In the genomic region with DNA sequence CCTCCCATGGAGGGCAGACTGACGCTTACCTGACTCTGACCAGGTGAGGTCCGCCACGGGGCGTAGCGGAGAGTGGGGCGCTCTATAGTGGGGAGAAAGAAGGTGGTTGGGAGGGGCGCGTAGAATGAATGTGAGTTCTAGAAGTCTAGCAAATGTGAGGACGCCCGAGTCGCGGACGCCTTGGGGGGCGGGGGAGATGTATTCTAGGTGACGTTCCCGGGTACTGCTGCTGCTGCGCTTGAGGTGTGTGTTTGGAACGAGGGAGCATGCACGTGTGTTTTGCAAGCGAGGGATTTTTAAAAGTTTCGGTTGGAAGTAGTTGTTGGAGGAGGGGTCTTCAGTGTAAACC, we compare ENCODE assay signal across 7 cellular contexts. TPM values are rescaled to one million over a fixed set of nuclear protein-coding genes. Genes with fewer than 3 reads are reported as not detected.
A peak's percentile ranks its signal among the peaks of the same experiment; 100 is the strongest.
DNase-seq lines count a peak whose midpoint lies in the region; ATAC-seq and TF ChIP-seq lines count a peak whose summit lies in the region.

No MANE protein-coding gene starts in this region.

- H3K4me3 ChIP-seq in HFF-Myc (replicated peaks; ENCODE audit: low read depth, low read length), result peak overlapping the region; percentile 96
- peak overlapping the region; percentile 91 for H3K4me3 ChIP-seq in ectodermal cell (ENCODE audit: insufficient read depth, low read depth, low read length)
- H3K4me3 ChIP-seq in muscle layer of colon (ENCODE audit: low read depth in 1 of 2, low read length in 2 of 2), result peak overlapping the region; percentile 71 to 93

- TF ChIP-seq POLR2A in GM18505 (IDR thresholded peaks at IDR 0.05; ENCODE audit: borderline replicate concordance, extremely low read depth, insufficient read depth, insufficient read length), result no peak

- no peak for TF ChIP-seq CTCF in HFF-Myc (IDR thresholded peaks at IDR 0.05; ENCODE audit: low read depth, low read length, missing control alignments)

- H3K4me1 ChIP-seq in ectodermal cell (ENCODE audit: control insufficient read depth, insufficient read depth, low read length), result no peaks in the 10 kb centered on the region
- no peaks in the 10 kb centered on the region for H3K4me1 ChIP-seq in muscle layer of colon (ENCODE audit: insufficient read depth, low read length)

- H3K27ac ChIP-seq in ectodermal cell (ENCODE audit: insufficient read depth, low read depth, low read length, poor library complexity, severe bottlenecking) (peak overlapping the region; percentile 93), muscle layer of colon (ENCODE audit: low read depth, low read length) (peak overlapping the region; percentile 55)

- no peaks in the 10 kb centered on the region for H3K9me3 ChIP-seq in ectodermal cell (ENCODE audit: control insufficient read depth, low read length)
- H3K9me3 ChIP-seq in muscle layer of colon (ENCODE audit: low read length), result no peaks in the 10 kb centered on the region

- ATAC-seq in GM18505 (IDR thresholded peaks at IDR 0.05; ENCODE audit: unreplicated experiment), result peak; percentile 42

- peak overlapping the region; percentile 89 for H3K9ac ChIP-seq in muscle layer of colon (ENCODE audit: low read length)

- DNase-seq in HFF-Myc (ENCODE audit: extremely low read depth, low read depth) (no peak), NCI-H1092 (lab: John Stamatoyannopoulos, UW) (peak; percentile 11), stromal cell of bone marrow (ENCODE audit: low read depth) (peak; percentile 3)
- peak; percentile 35 to 41 for DNase-seq in activated CD4-positive, alpha-beta T cell treated with anti-CD3 and anti-CD28 coated beads, Interleukin-2, amount 50 U/mL, for 4 hours

- 0 to 1% methylated on average over 21 of the region's 21 CpGs for WGBS in ectodermal cell, 2 experiments

- H3K27me3 ChIP-seq in ectodermal cell (ENCODE audit: control insufficient read depth, insufficient read depth, low read length, poor library complexity, severe bottlenecking), result no peaks in the 10 kb centered on the region
- H3K27me3 ChIP-seq in muscle layer of colon (ENCODE audit: control insufficient read depth in 1 of 2, insufficient read depth in 2 of 2, low read length in 2 of 2), result no peaks in the 10 kb centered on the region

- H3K36me3 ChIP-seq in ectodermal cell (ENCODE audit: control insufficient read depth, insufficient read depth, low read length) (peaks cover 5% of the 10 kb centered on the region), muscle layer of colon (ENCODE audit: insufficient read depth, low read length) (peaks cover 12% of the 10 kb centered on the region)

RNA-seq across cellular contexts. Expression of gene RIF1, which starts 0.8 kb away (rescaled TPM):
- polyA plus RNA-seq in ectodermal cell (2013, experiment 1 of 4), result 33.6 TPM
- polyA plus RNA-seq in ectodermal cell (2013, experiment 2 of 4), result 42.3 TPM
- polyA plus RNA-seq in ectodermal cell (2013, experiment 3 of 4), result 27.4 TPM
- polyA plus RNA-seq in ectodermal cell (2013, experiment 4 of 4), result 32.1 TPM

RNA-seq across cellular contexts. Expression of gene TNFAIP6, which starts 53.1 kb away (rescaled TPM):
- not detected for polyA plus RNA-seq in ectodermal cell (2013, experiment 1 of 4)
- not detected for polyA plus RNA-seq in ectodermal cell (2013, experiment 2 of 4)
- polyA plus RNA-seq in ectodermal cell (2013, experiment 3 of 4), result not detected
- not detected for polyA plus RNA-seq in ectodermal cell (2013, experiment 4 of 4)
